In the genomic region with DNA sequence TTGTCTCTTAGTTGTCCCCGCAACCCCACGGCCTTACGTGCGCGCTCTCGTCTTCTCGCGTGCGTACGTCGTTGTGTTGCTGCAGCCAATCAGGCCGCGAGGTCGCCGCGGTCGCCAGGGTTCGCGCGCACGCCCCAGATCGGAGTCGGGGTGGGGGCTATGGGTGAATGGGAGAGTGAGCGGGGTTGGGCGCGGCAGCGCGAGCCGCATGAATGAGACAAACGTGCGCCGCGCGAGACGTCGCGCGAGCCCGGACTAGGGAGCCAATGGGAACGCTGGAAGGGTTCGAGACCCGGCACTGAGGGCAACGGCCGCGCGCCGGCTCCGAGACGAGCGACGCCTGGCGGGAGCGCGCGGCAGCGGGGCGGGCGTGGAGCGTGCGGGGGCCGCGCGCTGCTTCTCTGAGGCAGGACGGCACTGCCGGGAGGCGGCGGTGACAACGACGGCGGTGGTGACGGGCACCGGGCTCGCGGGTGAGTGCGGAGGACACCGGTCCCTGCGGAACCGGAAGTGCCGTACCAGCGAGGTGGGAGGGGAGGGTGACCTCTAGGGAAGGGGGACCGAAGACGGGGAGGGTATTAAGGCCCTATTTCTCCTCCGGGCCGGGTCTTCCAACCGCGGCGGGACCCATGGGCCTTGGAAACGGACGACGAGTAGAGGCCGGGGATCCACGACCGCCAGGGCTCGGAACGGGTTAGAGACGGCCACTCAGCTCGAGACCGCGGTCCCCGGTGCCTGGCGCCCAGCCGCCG, we compare ENCODE assay signal across 1 cellular context.
A peak's percentile ranks its signal among the peaks of the same experiment; 100 is the strongest.
TF ChIP-seq lines count a peak whose summit lies in the region.

Gene ZDHHC5 (plus strand): TSS at position 400 of the 752 bp plus-strand sequence. CDS start 4,977 bp downstream, outside the sequence.

TF ChIP-seq in HepG2, 621 proteins besides CTCF, POLR2A, EP300 and RAD21 (continued from another document and continues in another):
- TF ChIP-seq, protein P1, sequence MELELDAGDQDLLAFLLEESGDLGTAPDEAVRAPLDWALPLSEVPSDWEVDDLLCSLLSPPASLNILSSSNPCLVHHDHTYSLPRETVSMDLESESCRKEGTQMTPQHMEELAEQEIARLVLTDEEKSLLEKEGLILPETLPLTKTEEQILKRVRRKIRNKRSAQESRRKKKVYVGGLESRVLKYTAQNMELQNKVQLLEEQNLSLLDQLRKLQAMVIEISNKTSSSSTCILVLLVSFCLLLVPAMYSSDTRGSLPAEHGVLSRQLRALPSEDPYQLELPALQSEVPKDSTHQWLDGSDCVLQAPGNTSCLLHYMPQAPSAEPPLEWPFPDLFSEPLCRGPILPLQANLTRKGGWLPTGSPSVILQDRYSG (CRISPR knock-in tag; IDR thresholded peaks at IDR 0.05), result no peak
- TF ChIP-seq TEAD2 (CRISPR knock-in tag; IDR thresholded peaks at IDR 0.05), result no peak
- no peak for TF ChIP-seq ZNF569 (CRISPR knock-in tag; IDR thresholded peaks at IDR 0.05; ENCODE audit: borderline replicate concordance)
- TF ChIP-seq ADNP (CRISPR knock-in tag; IDR thresholded peaks at IDR 0.05), result no peak
- TF ChIP-seq ZNF768 (CRISPR knock-in tag; IDR thresholded peaks at IDR 0.05), result no peak; the same call in 1 of the 2 replicates
- TF ChIP-seq, protein P2, sequence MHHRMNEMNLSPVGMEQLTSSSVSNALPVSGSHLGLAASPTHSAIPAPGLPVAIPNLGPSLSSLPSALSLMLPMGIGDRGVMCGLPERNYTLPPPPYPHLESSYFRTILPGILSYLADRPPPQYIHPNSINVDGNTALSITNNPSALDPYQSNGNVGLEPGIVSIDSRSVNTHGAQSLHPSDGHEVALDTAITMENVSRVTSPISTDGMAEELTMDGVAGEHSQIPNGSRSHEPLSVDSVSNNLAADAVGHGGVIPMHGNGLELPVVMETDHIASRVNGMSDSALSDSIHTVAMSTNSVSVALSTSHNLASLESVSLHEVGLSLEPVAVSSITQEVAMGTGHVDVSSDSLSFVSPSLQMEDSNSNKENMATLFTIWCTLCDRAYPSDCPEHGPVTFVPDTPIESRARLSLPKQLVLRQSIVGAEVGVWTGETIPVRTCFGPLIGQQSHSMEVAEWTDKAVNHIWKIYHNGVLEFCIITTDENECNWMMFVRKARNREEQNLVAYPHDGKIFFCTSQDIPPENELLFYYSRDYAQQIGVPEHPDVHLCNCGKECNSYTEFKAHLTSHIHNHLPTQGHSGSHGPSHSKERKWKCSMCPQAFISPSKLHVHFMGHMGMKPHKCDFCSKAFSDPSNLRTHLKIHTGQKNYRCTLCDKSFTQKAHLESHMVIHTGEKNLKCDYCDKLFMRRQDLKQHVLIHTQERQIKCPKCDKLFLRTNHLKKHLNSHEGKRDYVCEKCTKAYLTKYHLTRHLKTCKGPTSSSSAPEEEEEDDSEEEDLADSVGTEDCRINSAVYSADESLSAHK (CRISPR knock-in tag; IDR thresholded peaks at IDR 0.05; ENCODE audit: borderline replicate concordance), result no peak
- 0 out of 2 replicates have a peak, but pooled peaks have one; percentile 25 for TF ChIP-seq CC2D1A (CRISPR knock-in tag; IDR thresholded peaks at IDR 0.05)
- no peak for TF ChIP-seq CEBPB (IDR thresholded peaks at IDR 0.05; ENCODE audit: borderline replicate concordance, low read depth, low read length)
- TF ChIP-seq, protein P3, sequence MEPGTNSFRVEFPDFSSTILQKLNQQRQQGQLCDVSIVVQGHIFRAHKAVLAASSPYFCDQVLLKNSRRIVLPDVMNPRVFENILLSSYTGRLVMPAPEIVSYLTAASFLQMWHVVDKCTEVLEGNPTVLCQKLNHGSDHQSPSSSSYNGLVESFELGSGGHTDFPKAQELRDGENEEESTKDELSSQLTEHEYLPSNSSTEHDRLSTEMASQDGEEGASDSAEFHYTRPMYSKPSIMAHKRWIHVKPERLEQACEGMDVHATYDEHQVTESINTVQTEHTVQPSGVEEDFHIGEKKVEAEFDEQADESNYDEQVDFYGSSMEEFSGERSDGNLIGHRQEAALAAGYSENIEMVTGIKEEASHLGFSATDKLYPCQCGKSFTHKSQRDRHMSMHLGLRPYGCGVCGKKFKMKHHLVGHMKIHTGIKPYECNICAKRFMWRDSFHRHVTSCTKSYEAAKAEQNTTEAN (CRISPR knock-in tag; conservative IDR thresholded peaks at IDR 0.05), result no peak
- TF ChIP-seq ZFX (CRISPR knock-in tag; IDR thresholded peaks at IDR 0.05; ENCODE audit: low read depth), result peak; percentile 80
- peak; percentile 12; the same call in 1 of the 2 replicates for TF ChIP-seq FOXK1 (CRISPR knock-in tag; IDR thresholded peaks at IDR 0.05; ENCODE audit: borderline replicate concordance, low read depth)
- TF ChIP-seq TAF15 (IDR thresholded peaks at IDR 0.05; ENCODE audit: low read depth, low read length, poor library complexity, severe bottlenecking), result peak; percentile 70
- TF ChIP-seq ZFP36 (IDR thresholded peaks at IDR 0.05; ENCODE audit: borderline replicate concordance, low read depth, low read length, partially characterized antibody), result no peak
- TF ChIP-seq ZFY (CRISPR knock-in tag; IDR thresholded peaks at IDR 0.05), result peak; percentile 89
- TF ChIP-seq, protein P4, sequence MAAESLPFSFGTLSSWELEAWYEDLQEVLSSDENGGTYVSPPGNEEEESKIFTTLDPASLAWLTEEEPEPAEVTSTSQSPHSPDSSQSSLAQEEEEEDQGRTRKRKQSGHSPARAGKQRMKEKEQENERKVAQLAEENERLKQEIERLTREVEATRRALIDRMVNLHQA (CRISPR knock-in tag; IDR thresholded peaks at IDR 0.05), result no peak
- TF ChIP-seq ZNF224 (CRISPR knock-in tag; IDR thresholded peaks at IDR 0.05), result no peak
- no peak for TF ChIP-seq ZNF124 (CRISPR knock-in tag; IDR thresholded peaks at IDR 0.05)
- TF ChIP-seq ZNF720 (CRISPR knock-in tag; IDR thresholded peaks at IDR 0.05), result no peak
- 0 out of 2 replicates have a peak, but pooled peaks have one; percentile 63 for TF ChIP-seq ZNF34 (CRISPR knock-in tag; IDR thresholded peaks at IDR 0.05; ENCODE audit: borderline replicate concordance)
- TF ChIP-seq POLR2G (IDR thresholded peaks at IDR 0.05; ENCODE audit: low read depth, low read length), result peak; percentile 79
- no peak for TF ChIP-seq FOSL1 (CRISPR knock-in tag; IDR thresholded peaks at IDR 0.05; ENCODE audit: borderline replicate concordance)
- no peak for TF ChIP-seq ZBED4 (CRISPR knock-in tag; IDR thresholded peaks at IDR 0.05; ENCODE audit: borderline replicate concordance)
- TF ChIP-seq MLXIP (CRISPR knock-in tag; IDR thresholded peaks at IDR 0.05; ENCODE audit: borderline replicate concordance), result no peak
- TF ChIP-seq GATA4 (IDR thresholded peaks at IDR 0.05; ENCODE audit: borderline replicate concordance, low read depth), result no peak
- no peak for TF ChIP-seq ZBTB8A (CRISPR knock-in tag; IDR thresholded peaks at IDR 0.05; ENCODE audit: borderline replicate concordance, low read depth)
- no peak for TF ChIP-seq NFIB (CRISPR knock-in tag; IDR thresholded peaks at IDR 0.05; ENCODE audit: borderline replicate concordance)
- TF ChIP-seq DR1 (CRISPR knock-in tag; IDR thresholded peaks at IDR 0.05), result peak; percentile 70; the same call in 1 of the 2 replicates
- TF ChIP-seq GLI4 (CRISPR knock-in tag; IDR thresholded peaks at IDR 0.05; ENCODE audit: borderline replicate concordance), result no peak
- no peak for TF ChIP-seq KAT2B (IDR thresholded peaks at IDR 0.05; ENCODE audit: borderline replicate concordance, low read depth, low read length)
- TF ChIP-seq ZNF446 (CRISPR knock-in tag; IDR thresholded peaks at IDR 0.05), result no peak
- no peak for TF ChIP-seq JDP2 (CRISPR knock-in tag; IDR thresholded peaks at IDR 0.05; ENCODE audit: borderline replicate concordance)
- no peak for TF ChIP-seq TMF1 (CRISPR knock-in tag; IDR thresholded peaks at IDR 0.05; ENCODE audit: low read depth)
- TF ChIP-seq RARG (CRISPR knock-in tag; IDR thresholded peaks at IDR 0.05; ENCODE audit: low read depth), result no peak
- TF ChIP-seq SATB2 (CRISPR knock-in tag; IDR thresholded peaks at IDR 0.05), result no peak
- TF ChIP-seq TFE3 (CRISPR knock-in tag; IDR thresholded peaks at IDR 0.05), result no peak
- 0 out of 2 replicates have a peak, but pooled peaks have one; percentile 4 for TF ChIP-seq FOXO1 (CRISPR knock-in tag; IDR thresholded peaks at IDR 0.05)
- no peak for TF ChIP-seq ZFP62 (CRISPR knock-in tag; IDR thresholded peaks at IDR 0.05)
- TF ChIP-seq NFYC (CRISPR knock-in tag; IDR thresholded peaks at IDR 0.05), result peak; percentile 80
- no peak; the same call in 1 of the 2 replicates for TF ChIP-seq KLF12 (CRISPR knock-in tag; IDR thresholded peaks at IDR 0.05; ENCODE audit: borderline replicate concordance)
- no peak for TF ChIP-seq PLSCR1 (CRISPR knock-in tag; IDR thresholded peaks at IDR 0.05; ENCODE audit: borderline replicate concordance)
- peak; percentile 90 for TF ChIP-seq KAT7 (CRISPR knock-in tag; IDR thresholded peaks at IDR 0.05; ENCODE audit: borderline replicate concordance)
- TF ChIP-seq, protein P5, sequence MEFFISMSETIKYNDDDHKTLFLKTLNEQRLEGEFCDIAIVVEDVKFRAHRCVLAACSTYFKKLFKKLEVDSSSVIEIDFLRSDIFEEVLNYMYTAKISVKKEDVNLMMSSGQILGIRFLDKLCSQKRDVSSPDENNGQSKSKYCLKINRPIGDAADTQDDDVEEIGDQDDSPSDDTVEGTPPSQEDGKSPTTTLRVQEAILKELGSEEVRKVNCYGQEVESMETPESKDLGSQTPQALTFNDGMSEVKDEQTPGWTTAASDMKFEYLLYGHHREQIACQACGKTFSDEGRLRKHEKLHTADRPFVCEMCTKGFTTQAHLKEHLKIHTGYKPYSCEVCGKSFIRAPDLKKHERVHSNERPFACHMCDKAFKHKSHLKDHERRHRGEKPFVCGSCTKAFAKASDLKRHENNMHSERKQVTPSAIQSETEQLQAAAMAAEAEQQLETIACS (CRISPR knock-in tag; IDR thresholded peaks at IDR 0.05), result peak; percentile 99
- no peak for TF ChIP-seq SETDB1 (CRISPR knock-in tag; IDR thresholded peaks at IDR 0.05; ENCODE audit: borderline replicate concordance)
